ENCODE assay signal across 2 cellular contexts in the genomic region with DNA sequence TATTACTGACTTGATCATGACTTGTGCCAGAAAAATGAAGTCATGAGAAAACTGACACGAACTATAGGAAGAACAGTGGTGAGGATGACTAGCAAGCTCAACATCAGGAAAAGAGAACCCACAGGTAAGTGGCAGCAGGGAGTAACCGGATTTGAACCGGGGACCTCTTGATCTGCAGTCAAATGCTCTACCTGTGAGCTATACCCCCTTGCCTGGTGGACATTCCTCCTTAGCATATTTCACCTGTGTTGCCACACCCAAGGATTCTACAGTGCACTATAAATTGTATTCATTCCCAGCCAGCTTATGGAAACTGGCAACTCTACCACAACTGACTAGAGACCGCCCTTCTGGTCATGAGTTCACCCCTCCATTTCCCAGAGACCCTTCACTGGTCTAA.
TF ChIP-seq lines count a peak whose summit lies in the region.

No MANE protein-coding gene starts in this region.

TF ChIP-seq in HCT116, 20 proteins besides CTCF, POLR2A, EP300 and RAD21:
- TF ChIP-seq CBX3 (IDR thresholded peaks at IDR 0.05; ENCODE audit: low read depth) = no peak
- TF ChIP-seq, protein P1, sequence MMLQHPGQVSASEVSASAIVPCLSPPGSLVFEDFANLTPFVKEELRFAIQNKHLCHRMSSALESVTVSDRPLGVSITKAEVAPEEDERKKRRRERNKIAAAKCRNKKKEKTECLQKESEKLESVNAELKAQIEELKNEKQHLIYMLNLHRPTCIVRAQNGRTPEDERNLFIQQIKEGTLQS (IDR thresholded peaks at IDR 0.05) = peak; percentile 58; the same call in 1 of the 2 replicates
- TF ChIP-seq POLR2AphosphoS5 (IDR thresholded peaks at IDR 0.05; ENCODE audit: low read depth, low read length) = peak; percentile 55

TF ChIP-seq in H1, 55 proteins besides CTCF, POLR2A, EP300 and RAD21:
- TF ChIP-seq TBP (IDR thresholded peaks at IDR 0.05; ENCODE audit: low read depth, low read length) (peak; percentile 66), SUZ12 (IDR thresholded peaks at IDR 0.05; ENCODE audit: low read length) (no peak)
TF ChIP-seq in H1: peak in this region for 1.
